Comparison of ENCODE assay signal across 1 cellular context in genomic region chr13:52127783-52128702, GRCh38.
TF ChIP-seq lines count a peak whose summit lies in the region.

No MANE protein-coding gene starts in this region.

TF ChIP-seq in HepG2, 621 proteins besides CTCF, POLR2A, EP300 and RAD21 (continued from another document):
- TF ChIP-seq ZNF18 (CRISPR knock-in tag; IDR thresholded peaks at IDR 0.05; ENCODE audit: insufficient replicate concordance) (no peak), FIP1L1 (IDR thresholded peaks at IDR 0.05; ENCODE audit: borderline replicate concordance, insufficient read depth, low read depth, low read length) (no peak), SNAPC4 (CRISPR knock-in tag; IDR thresholded peaks at IDR 0.05) (no peak), ZNF883 (CRISPR knock-in tag; IDR thresholded peaks at IDR 0.05; ENCODE audit: not compliant biosample characterization) (no peak), ZNF660 (CRISPR knock-in tag; IDR thresholded peaks at IDR 0.05; ENCODE audit: borderline replicate concordance, low read depth) (no peak), ZMYM4 (CRISPR knock-in tag; IDR thresholded peaks at IDR 0.05) (no peak), ZNF101 (CRISPR knock-in tag; IDR thresholded peaks at IDR 0.05; ENCODE audit: borderline replicate concordance, low read depth) (no peak), RBFOX2 (IDR thresholded peaks at IDR 0.05; ENCODE audit: low read depth, low read length) (no peak), ZNF205 (CRISPR knock-in tag; IDR thresholded peaks at IDR 0.05) (no peak), CSRNP2 (CRISPR knock-in tag; conservative IDR thresholded peaks at IDR 0.05; ENCODE audit: low read depth) (no peak), ZNF282 (IDR thresholded peaks at IDR 0.05; ENCODE audit: partially characterized antibody) (no peak)
